In the genomic region with DNA sequence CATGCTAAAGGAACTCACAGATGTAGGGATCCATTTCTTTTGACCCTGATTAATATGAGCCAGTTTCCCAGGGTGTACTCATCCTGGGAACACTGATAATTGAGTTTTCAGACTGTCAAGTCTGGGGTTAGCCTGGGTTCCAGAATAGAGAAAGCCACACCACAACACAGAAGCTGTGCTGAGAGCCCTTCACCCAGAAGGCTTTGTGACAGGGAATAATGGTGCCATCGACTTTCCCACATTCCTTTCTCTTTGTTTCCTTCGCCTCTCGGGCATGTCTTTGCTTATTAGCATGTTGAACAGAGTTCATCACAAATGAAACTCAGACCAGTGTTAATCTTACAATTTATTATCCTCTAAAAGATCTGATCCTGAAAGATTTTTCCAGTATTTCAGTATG, we compare ENCODE assay signal across 14 cellular contexts.
DNase-seq lines count a peak whose midpoint lies in the region; ATAC-seq and TF ChIP-seq lines count a peak whose summit lies in the region.
"Had no signal": no experiment of that assay in that cellular context is flagged by ENCODE, and none has a peak within 500 bp of the region (broad histone marks: within the 10 kb centered on the region; RNA-seq: fewer than 3 reads in every experiment).

No MANE protein-coding gene starts in this region.

- H3K27me3 ChIP-seq in left ventricle myocardium inferior (ENCODE audit: low read depth) (no peaks in the 10 kb centered on the region), neuronal stem cell (ENCODE audit: control insufficient read depth in 3 of 3, insufficient read depth in 3 of 3, low read depth in 1 of 3, low read length in 3 of 3) (no peaks in the 10 kb centered on the region), vagina (no peaks in the 10 kb centered on the region)

- no peak for DNase-seq in left ventricle myocardium inferior
- DNase-seq in left ventricle myocardium superior = no peak
- DNase-seq in epithelial cell of esophagus (ENCODE audit: low read depth) = peak; percentile 21
- DNase-seq in neuronal stem cell (ENCODE audit: low spot score) = peak; percentile 57
- DNase-seq in vagina (ENCODE audit: extremely low spot score in 2 of 2) = no peak
- DNase-seq in nucleus accumbens (lab: John Stamatoyannopoulos, UW) = no peak
- no peak for DNase-seq in T-helper 2 cell treated with Interferon-gamma antibody and Interleukin-4, amounts not matched to agents 5 μg/mL and 100 μg/mL, for 36 hours (ENCODE audit: low spot score)
- DNase-seq: ACHN; activated CD8-positive, alpha-beta T cell treated with anti-CD3 and anti-CD28 coated beads, Interleukin-2, amount 10 ng/mL, durations not matched to agents 7 days and 5 days; activated naive CD8-positive, alpha-beta T cell treated with anti-CD3 and anti-CD28 coated beads for 36 hours; NCI-H524 treated with DMSO at 0.1 percent for 48 hours; T1000 had no signal

- no peak overlapping the region for H2BK120ac ChIP-seq in neuronal stem cell (ENCODE audit: low read depth, low read length)

- no peak overlapping the region for H3K4me3 ChIP-seq in left ventricle myocardium inferior
- no peak overlapping the region for H3K4me3 ChIP-seq in epithelial cell of esophagus (ENCODE audit: low read length)
- H3K4me3 ChIP-seq in neuronal stem cell (ENCODE audit: low read length in 2 of 2) = no peak overlapping the region
- H3K4me3 ChIP-seq in vagina = no peak overlapping the region

- peak overlapping the region; percentile 60 for H2AFZ ChIP-seq in neuronal stem cell (ENCODE audit: low read length)

- no peaks in the 10 kb centered on the region for H3K27me3 Mint-ChIP-seq in T-helper 2 cell treated with Interferon-gamma antibody and Interleukin-4, amounts not matched to agents 5 μg/mL and 100 μg/mL, for 36 hours (ENCODE audit: low read depth)
- H3K27me3 Mint-ChIP-seq: activated naive CD8-positive, alpha-beta T cell treated with anti-CD3 and anti-CD28 coated beads for 36 hours had no signal

- H2BK12ac ChIP-seq in neuronal stem cell (ENCODE audit: low read length) = no peak overlapping the region

- no peak overlapping the region for H2BK5ac ChIP-seq in neuronal stem cell (ENCODE audit: low read length)

- no peak overlapping the region for H3K4me3 Mint-ChIP-seq in T-helper 2 cell treated with Interferon-gamma antibody and Interleukin-4, amounts not matched to agents 5 μg/mL and 100 μg/mL, for 36 hours
- H3K4me3 Mint-ChIP-seq: activated CD8-positive, alpha-beta T cell treated with anti-CD3 and anti-CD28 coated beads, Interleukin-2, amount 10 ng/mL, durations not matched to agents 7 days and 5 days; activated naive CD8-positive, alpha-beta T cell treated with anti-CD3 and anti-CD28 coated beads for 36 hours had no signal

- H3K27ac ChIP-seq in left ventricle myocardium inferior (replicated peaks) (peak overlapping the region; percentile 92), neuronal stem cell (replicated peaks; ENCODE audit: low read length) (peak overlapping the region; percentile 70), vagina (peak overlapping the region; percentile 80)

- H3K9me3 Mint-ChIP-seq in T-helper 2 cell treated with Interferon-gamma antibody and Interleukin-4, amounts not matched to agents 5 μg/mL and 100 μg/mL, for 36 hours = no peaks in the 10 kb centered on the region
- H3K9me3 Mint-ChIP-seq: activated naive CD8-positive, alpha-beta T cell treated with anti-CD3 and anti-CD28 coated beads for 36 hours had no signal

- TF ChIP-seq CTCF in left ventricle myocardium inferior (IDR thresholded peaks at IDR 0.05; ENCODE audit: borderline replicate concordance) (no peak), epithelial cell of esophagus (IDR thresholded peaks at IDR 0.05; ENCODE audit: insufficient read depth, low read depth, low read length, missing control alignments) (no peak), vagina (IDR thresholded peaks at IDR 0.05) (no peak)

- ATAC-seq in left ventricle myocardium superior = no peak
- no peak for ATAC-seq in GM19467 (IDR thresholded peaks at IDR 0.05; ENCODE audit: unreplicated experiment)
- ATAC-seq: activated CD8-positive, alpha-beta T cell treated with anti-CD3 and anti-CD28 coated beads, Interleukin-2, amount 10 ng/mL, durations not matched to agents 7 days and 5 days; sciatic nerve had no signal

- H3K79me1 ChIP-seq in neuronal stem cell (ENCODE audit: low read depth, low read length) = no peaks in the 10 kb centered on the region

- no peak overlapping the region for H3K4me2 ChIP-seq in neuronal stem cell (ENCODE audit: insufficient read depth, low read length, poor library complexity, severe bottlenecking)

- H3K36me3 ChIP-seq in left ventricle myocardium inferior (peaks cover 10% of the 10 kb centered on the region), neuronal stem cell (replicated peaks in 1 of 2; ENCODE audit: control insufficient read depth in 2 of 2, insufficient read depth in 2 of 2, low read length in 2 of 2) (no peaks in the 10 kb centered on the region), vagina (no peaks in the 10 kb centered on the region)

- no peak for TF ChIP-seq POLR2A in vagina (IDR thresholded peaks at IDR 0.05)

- no peaks in the 10 kb centered on the region for H3K36me3 Mint-ChIP-seq in T-helper 2 cell treated with Interferon-gamma antibody and Interleukin-4, amounts not matched to agents 5 μg/mL and 100 μg/mL, for 36 hours (ENCODE audit: low read depth)
- H3K36me3 Mint-ChIP-seq: activated naive CD8-positive, alpha-beta T cell treated with anti-CD3 and anti-CD28 coated beads for 36 hours had no signal

- no peak overlapping the region for H2AK5ac ChIP-seq in neuronal stem cell (ENCODE audit: low read depth, low read length)

- no CpG with 5 or more reads among the region's 3 CpGs for WGBS in neuronal stem cell (ENCODE audit: extremely low coverage in 2 of 2, insufficient read length in 2 of 2, insufficient replicate concordance in 1 of 2), 2 donors

- peaks cover 100% of the 10 kb centered on the region for H3K4me1 ChIP-seq in left ventricle myocardium inferior
- H3K4me1 ChIP-seq in neuronal stem cell (ENCODE audit: control insufficient read depth in 2 of 2, insufficient read depth in 1 of 2, low read depth in 1 of 2, low read length in 2 of 2) = peaks cover 50 to 73% of the 10 kb centered on the region in 2 donors
- H3K4me1 ChIP-seq in vagina = peaks cover 86% of the 10 kb centered on the region

- no peak overlapping the region for H4K91ac ChIP-seq in neuronal stem cell (ENCODE audit: low read depth, low read length, poor library complexity)

- H3K4ac ChIP-seq in neuronal stem cell (ENCODE audit: low read length) = no peak overlapping the region

- no peak overlapping the region for H3K23ac ChIP-seq in neuronal stem cell (ENCODE audit: low read depth, low read length, poor library complexity)

- no peak overlapping the region for H3K14ac ChIP-seq in neuronal stem cell (ENCODE audit: low read length)

- intact Hi-C loops in left ventricle myocardium inferior (cut with micrococcal nuclease) = no loop called here
- intact Hi-C loops in left ventricle myocardium superior (cut with micrococcal nuclease) = no loop called here
- intact Hi-C loops in vagina (cut with DNase I) = no loop called here

- H3K9ac ChIP-seq in neuronal stem cell (ENCODE audit: low read depth, low read length, poor library complexity) = no peak overlapping the region

- peaks cover 15% of the 10 kb centered on the region for H3K4me1 Mint-ChIP-seq in T-helper 2 cell treated with Interferon-gamma antibody and Interleukin-4, amounts not matched to agents 5 μg/mL and 100 μg/mL, for 36 hours (ENCODE audit: low read depth)

- no peak overlapping the region for H2BK15ac ChIP-seq in neuronal stem cell (ENCODE audit: low read length)

- H3K27ac Mint-ChIP-seq in T-helper 2 cell treated with Interferon-gamma antibody and Interleukin-4, amounts not matched to agents 5 μg/mL and 100 μg/mL, for 36 hours = no peak overlapping the region
- H3K27ac Mint-ChIP-seq: activated CD8-positive, alpha-beta T cell treated with anti-CD3 and anti-CD28 coated beads, Interleukin-2, amount 10 ng/mL, durations not matched to agents 7 days and 5 days; activated naive CD8-positive, alpha-beta T cell treated with anti-CD3 and anti-CD28 coated beads for 36 hours had no signal

- H4K8ac ChIP-seq in neuronal stem cell (ENCODE audit: low read depth, low read length) = no peak overlapping the region

- H3K18ac ChIP-seq in neuronal stem cell (ENCODE audit: low read length) = no peak overlapping the region

- no peaks in the 10 kb centered on the region for H3K9me3 ChIP-seq in left ventricle myocardium inferior (replicated peaks)
- no peaks in the 10 kb centered on the region for H3K9me3 ChIP-seq in neuronal stem cell (replicated peaks in 1 of 2; ENCODE audit: control insufficient read depth in 2 of 2, insufficient read depth in 1 of 2, low read depth in 1 of 2, low read length in 2 of 2)
- no peaks in the 10 kb centered on the region for H3K9me3 ChIP-seq in vagina

Comparison
In these comparisons a context has a peak if more than half of its experiments do, and no peak if none do; other contexts are left out.
1. DNase-seq: peak in epithelial cell of esophagus (single experiment) and neuronal stem cell (single experiment); none in left ventricle myocardium inferior (single experiment), left ventricle myocardium superior (single experiment), vagina (0 of 2), nucleus accumbens (0 of 56) and T-helper 2 cell treated with Interferon-gamma antibody and Interleukin-4, amounts not matched to agents 5 μg/mL and 100 μg/mL, for 36 hours (single experiment).
2. Peak in every context shown above with its lines, with median percentiles within 50 percentile points of each other: H3K27ac ChIP-seq.